ENCODE assay signal across 1 cellular context in genomic region chr9:121598167-121599000, GRCh38.
TF ChIP-seq lines count a peak whose summit lies in the region.

No MANE protein-coding gene starts in this region.

TF ChIP-seq in HepG2, 621 proteins besides CTCF, POLR2A, EP300 and RAD21 (continued from another document):
- TF ChIP-seq HNF1A (IDR thresholded peaks at IDR 0.05; ENCODE audit: low read depth) (no peak), HNF1A (CRISPR knock-in tag; IDR thresholded peaks at IDR 0.05; ENCODE audit: borderline replicate concordance) (no peak), HDAC1 (CRISPR knock-in tag; IDR thresholded peaks at IDR 0.05) (0 out of 2 replicates have a peak, but pooled peaks have one; percentile 7), CHD4 (IDR thresholded peaks at IDR 0.05; ENCODE audit: borderline replicate concordance, low read length) (0 out of 2 replicates have a peak, but pooled peaks have one; percentile 65), ADNP (CRISPR knock-in tag; IDR thresholded peaks at IDR 0.05) (peak; percentile 93), ZNF468 (CRISPR knock-in tag; IDR thresholded peaks at IDR 0.05) (no peak), TEAD3 (CRISPR knock-in tag; optimal IDR thresholded peaks at IDR 0.05; ENCODE audit: borderline replicate concordance) (peak; percentile 23), ZBTB33 (CRISPR knock-in tag; IDR thresholded peaks at IDR 0.05) (peak; percentile 67), GZF1 (CRISPR knock-in tag; IDR thresholded peaks at IDR 0.05) (no peak), GABPB1 (CRISPR knock-in tag; IDR thresholded peaks at IDR 0.05) (0 out of 2 replicates have a peak, but pooled peaks have one; percentile 3)
- TF ChIP-seq, protein P1, sequence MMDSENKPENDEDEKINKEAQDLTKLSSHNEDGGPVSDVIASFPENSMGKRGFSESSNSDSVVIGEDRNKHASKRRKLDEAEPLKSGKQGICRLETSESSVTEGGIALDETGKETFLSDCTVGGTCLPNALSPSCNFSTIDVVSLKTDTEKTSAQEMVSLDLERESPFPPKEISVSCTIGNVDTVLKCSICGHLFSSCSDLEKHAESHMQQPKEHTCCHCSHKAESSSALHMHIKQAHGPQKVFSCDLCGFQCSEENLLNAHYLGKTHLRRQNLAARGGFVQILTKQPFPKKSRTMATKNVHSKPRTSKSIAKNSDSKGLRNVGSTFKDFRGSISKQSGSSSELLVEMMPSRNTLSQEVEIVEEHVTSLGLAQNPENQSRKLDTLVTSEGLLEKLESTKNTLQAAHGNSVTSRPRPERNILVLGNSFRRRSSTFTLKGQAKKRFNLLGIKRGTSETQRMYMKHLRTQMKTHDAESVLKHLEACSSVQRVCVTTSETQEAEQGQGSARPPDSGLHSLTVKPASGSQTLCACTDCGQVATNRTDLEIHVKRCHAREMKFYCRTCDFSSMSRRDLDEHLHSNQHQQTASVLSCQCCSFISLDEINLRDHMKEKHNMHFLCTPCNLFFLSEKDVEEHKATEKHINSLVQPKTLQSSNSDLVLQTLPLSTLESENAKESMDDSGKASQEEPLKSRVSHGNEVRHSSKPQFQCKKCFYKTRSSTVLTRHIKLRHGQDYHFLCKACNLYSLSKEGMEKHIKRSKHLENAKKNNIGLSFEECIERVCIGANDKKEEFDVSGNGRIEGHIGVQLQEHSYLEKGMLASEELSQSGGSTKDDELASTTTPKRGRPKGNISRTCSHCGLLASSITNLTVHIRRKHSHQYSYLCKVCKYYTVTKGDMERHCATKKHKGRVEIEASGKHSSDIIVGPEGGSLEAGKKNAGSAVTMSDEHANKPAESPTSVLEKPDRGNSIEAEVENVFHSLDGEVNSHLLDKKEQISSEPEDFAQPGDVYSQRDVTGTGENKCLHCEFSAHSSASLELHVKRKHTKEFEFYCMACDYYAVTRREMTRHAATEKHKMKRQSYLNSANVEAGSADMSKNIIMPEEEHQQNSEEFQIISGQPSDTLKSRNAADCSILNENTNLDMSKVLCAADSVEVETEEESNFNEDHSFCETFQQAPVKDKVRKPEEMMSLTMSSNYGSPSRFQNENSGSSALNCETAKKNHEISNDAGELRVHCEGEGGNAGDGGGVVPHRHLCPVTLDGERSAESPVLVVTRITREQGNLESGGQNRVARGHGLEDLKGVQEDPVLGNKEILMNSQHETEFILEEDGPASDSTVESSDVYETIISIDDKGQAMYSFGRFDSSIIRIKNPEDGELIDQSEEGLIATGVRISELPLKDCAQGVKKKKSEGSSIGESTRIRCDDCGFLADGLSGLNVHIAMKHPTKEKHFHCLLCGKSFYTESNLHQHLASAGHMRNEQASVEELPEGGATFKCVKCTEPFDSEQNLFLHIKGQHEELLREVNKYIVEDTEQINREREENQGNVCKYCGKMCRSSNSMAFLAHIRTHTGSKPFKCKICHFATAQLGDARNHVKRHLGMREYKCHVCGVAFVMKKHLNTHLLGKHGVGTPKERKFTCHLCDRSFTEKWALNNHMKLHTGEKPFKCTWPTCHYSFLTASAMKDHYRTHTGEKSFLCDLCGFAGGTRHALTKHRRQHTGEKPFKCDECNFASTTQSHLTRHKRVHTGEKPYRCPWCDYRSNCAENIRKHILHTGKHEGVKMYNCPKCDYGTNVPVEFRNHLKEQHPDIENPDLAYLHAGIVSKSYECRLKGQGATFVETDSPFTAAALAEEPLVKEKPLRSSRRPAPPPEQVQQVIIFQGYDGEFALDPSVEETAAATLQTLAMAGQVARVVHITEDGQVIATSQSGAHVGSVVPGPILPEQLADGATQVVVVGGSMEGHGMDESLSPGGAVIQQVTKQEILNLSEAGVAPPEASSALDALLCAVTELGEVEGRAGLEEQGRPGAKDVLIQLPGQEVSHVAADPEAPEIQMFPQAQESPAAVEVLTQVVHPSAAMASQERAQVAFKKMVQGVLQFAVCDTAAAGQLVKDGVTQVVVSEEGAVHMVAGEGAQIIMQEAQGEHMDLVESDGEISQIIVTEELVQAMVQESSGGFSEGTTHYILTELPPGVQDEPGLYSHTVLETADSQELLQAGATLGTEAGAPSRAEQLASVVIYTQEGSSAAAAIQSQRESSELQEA (CRISPR knock-in tag; IDR thresholded peaks at IDR 0.05; ENCODE audit: not compliant biosample characterization) = no peak
